Comparison of ENCODE assay signal across 8 cellular contexts in the genomic region with DNA sequence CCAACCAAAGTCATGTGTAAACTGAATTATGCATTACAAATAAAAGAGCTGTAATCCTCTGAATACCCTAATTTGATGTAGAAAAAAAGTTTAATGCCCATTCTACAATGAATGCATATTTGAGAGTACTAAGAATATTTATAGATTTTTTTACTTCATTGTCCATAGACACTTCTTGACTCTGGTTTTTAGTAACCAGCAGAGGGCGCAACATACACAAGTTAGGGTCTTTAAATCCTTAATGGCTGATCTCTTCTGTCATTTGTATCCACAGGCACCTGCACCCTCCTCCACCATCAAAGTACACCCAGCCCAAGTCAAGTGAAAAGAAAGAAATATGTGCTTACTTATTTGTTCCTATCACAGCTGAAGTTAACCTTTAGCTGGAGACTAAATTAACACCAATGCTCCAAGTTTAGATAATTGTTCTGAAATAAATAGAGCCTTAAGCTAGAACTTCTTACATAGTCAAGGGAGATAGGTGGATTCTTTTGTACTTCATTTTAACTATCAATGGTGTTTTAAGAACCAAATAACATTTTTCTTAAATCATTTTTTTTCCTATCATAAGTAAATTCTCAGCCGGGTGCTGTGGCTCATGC.
DNase-seq lines count a peak whose midpoint lies in the region; ATAC-seq and TF ChIP-seq lines count a peak whose summit lies in the region.

No MANE protein-coding gene starts in this region.

- H3K4me1 ChIP-seq in lung (ENCODE audit: control insufficient read depth in 2 of 2, insufficient read depth in 2 of 2, low read length in 2 of 2): no peaks in the 10 kb centered on the region

- H3K27ac ChIP-seq in coronary artery (no peak overlapping the region), lung (ENCODE audit: low read depth in 1 of 2, low read length in 1 of 2) (no peak overlapping the region)

- H3K27me3 ChIP-seq in lung (ENCODE audit: control insufficient read depth, insufficient read depth): no peaks in the 10 kb centered on the region

- ATAC-seq in GM18511 (IDR thresholded peaks at IDR 0.05; ENCODE audit: unreplicated experiment): peak; percentile 91
- peak; percentile 84 for ATAC-seq in HG03066 (IDR thresholded peaks at IDR 0.05; ENCODE audit: low read depth, unreplicated experiment)
- peak; percentile 47 for ATAC-seq in lung (ENCODE audit: insufficient read depth, low FRiP score)

- 50 to 51% methylated on average over 2 of the region's 2 CpGs for WGBS in lung, 2 donors

- peak; percentile 12 for TF ChIP-seq CTCF in coronary artery (IDR thresholded peaks at IDR 0.05)
- peak; percentile 28 for TF ChIP-seq CTCF in lung (IDR thresholded peaks at IDR 0.05; ENCODE audit: control extremely low read depth, extremely low read depth)

- DNase-seq in ACHN (peak; percentile 62), NCI-H2196 (lab: John Stamatoyannopoulos, UW; ENCODE audit: unreplicated experiment) (peak; percentile 75), coronary artery (ENCODE audit: low spot score) (no peak), lung (ENCODE audit: low spot score) (peak; percentile 68)
- DNase-seq in activated CD4-positive, CD25-positive, alpha-beta regulatory T cell (lab: John Stamatoyannopoulos, UW): peak in 3 of 4 experiments; percentile 0 to 17 (median 2)
- peak; percentile 26 to 41 for DNase-seq in stimulated activated CD8-positive, alpha-beta memory T cell treated with anti-CD3 and anti-CD28 coated beads, Interleukin-4, amount 100 ng/mL, for 4 hours (ENCODE audit: low read depth in 2 of 2, low spot score in 1 of 2)

- H3K9me3 ChIP-seq in lung (ENCODE audit: control insufficient read depth in 2 of 2, insufficient read depth in 1 of 2, low read length in 1 of 2): peaks cover 0 to 2% of the 10 kb centered on the region in 2 donors

- H3K36me3 ChIP-seq in lung (ENCODE audit: control insufficient read depth in 2 of 2, insufficient read depth in 2 of 2, low read length in 2 of 2): no peaks in the 10 kb centered on the region

- H3K4me3 ChIP-seq in coronary artery (no peak overlapping the region), lung (no peak overlapping the region)

- in situ Hi-C loops in ACHN (cut with HindIII; ENCODE audit: low pct_ligation_motif_present, low pct_unique_long_range_greater_than_20kb, low sequenced_read_pairs): no loop called here
